Comparison of ENCODE assay signal across 11 cellular contexts in the genomic region with DNA sequence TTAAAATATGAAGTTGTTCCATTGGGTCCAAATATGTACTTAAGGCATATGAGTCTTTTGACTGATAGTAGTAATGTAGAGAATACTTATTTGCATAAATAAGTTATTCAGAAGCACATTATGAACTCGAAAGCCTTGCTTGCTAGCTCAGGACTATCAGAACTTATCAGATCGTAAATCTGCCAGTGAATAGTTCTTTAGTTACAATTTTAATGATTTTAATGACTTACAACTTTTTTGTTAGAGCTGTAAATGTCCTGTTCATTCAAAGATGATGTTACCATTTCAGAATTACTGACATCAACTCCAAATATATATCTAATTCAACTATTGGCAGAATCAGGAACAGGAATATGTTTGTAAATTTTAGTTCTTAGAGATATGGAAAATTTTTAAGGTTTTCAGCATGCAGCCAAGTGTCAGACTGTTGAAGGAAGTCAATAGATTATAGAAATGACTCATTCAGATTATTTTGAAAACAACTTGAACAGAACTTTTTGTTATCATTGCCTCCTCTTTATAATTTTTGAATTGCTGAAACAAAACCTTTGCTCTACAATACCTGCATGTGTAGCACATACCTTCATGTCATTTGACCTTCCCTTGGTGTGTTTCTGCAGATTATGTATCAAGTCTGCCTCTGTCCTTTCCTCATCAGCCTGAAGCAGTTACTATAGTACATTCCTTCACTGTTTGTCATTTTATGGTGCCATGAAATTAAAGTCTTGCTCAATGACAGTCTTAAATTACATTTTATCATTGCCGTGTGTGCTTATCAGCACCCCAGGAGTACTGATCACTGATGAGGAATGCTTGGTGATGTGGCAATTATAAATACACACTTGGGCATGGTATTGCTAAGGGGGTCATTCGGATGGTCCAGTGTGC. TPM values are rescaled to one million over a fixed set of nuclear protein-coding genes. Genes with fewer than 3 reads are reported as not detected.
A peak's percentile ranks its signal among the peaks of the same experiment; 100 is the strongest.
DNase-seq lines count a peak whose midpoint lies in the region; ATAC-seq and TF ChIP-seq lines count a peak whose summit lies in the region.
"Had no signal": no experiment of that assay in that cellular context is flagged by ENCODE, and none has a peak within 500 bp of the region (broad histone marks: within the 10 kb centered on the region; RNA-seq: fewer than 3 reads in every experiment).

No MANE protein-coding gene starts in this region.

- no peaks in the 10 kb centered on the region for H3K27me3 ChIP-seq in right atrium auricular region
- H3K27me3 ChIP-seq: neural progenitor cell had no signal

- H3K36me3 ChIP-seq in right atrium auricular region = peaks cover 10% of the 10 kb centered on the region

- H3K9me3 Mint-ChIP-seq in WTC11 = no peaks in the 10 kb centered on the region

- ATAC-seq in Right ventricle myocardium superior (ENCODE audit: poor library complexity) (peak; percentile 71), WTC11 (no peak), left cardiac atrium (peak; percentile 44 to 85)

- intact Hi-C loops in Right ventricle myocardium superior (cut with DNase I) = no loop called here
- intact Hi-C loops in left cardiac atrium (cut with DNase I) = no loop called here
- intact Hi-C loops in posterior vena cava (cut with DNase I) = no loop called here

- POLR2A ChIA-PET in WTC11 (lab: Charles Lee) = no interaction called here

- in situ Hi-C loops in ACHN (cut with HindIII; ENCODE audit: low pct_ligation_motif_present, low pct_unique_long_range_greater_than_20kb, low sequenced_read_pairs) = no loop called here

- peak overlapping the region; percentile 38; the same call in 1 of the 2 replicates for H3K27ac Mint-ChIP-seq in WTC11
- H3K27ac Mint-ChIP-seq: neural progenitor cell had no signal

- no peak overlapping the region for H3K27ac ChIP-seq in right atrium auricular region
- H3K27ac ChIP-seq: C4-2B, neural progenitor cell had no signal

- H3K4me3 Mint-ChIP-seq in WTC11 = no peak overlapping the region
- H3K4me3 Mint-ChIP-seq: neural progenitor cell had no signal

- no peaks in the 10 kb centered on the region for H3K9me3 ChIP-seq in right atrium auricular region

- no peak overlapping the region for H3K4me3 ChIP-seq in right atrium auricular region
- H3K4me3 ChIP-seq: neural progenitor cell had no signal

- DNase-seq in Right ventricle myocardium superior (no peak), right atrium auricular region (ENCODE audit: low spot score) (no peak), WTC11 (ENCODE audit: low spot score) (no peak), left cardiac atrium (no peak), posterior vena cava (ENCODE audit: low spot score) (no peak), amniotic stem cell (lab: John Stamatoyannopoulos, UW) (no peak), ACHN (no peak)
- DNase-seq in activated CD4-positive, alpha-beta T cell treated with anti-CD3 and anti-CD28 coated beads, Interleukin-2, amount 50 U/mL, for 4 hours = no peak
- DNase-seq: NCI-H510A had no signal

- H3K27me3 Mint-ChIP-seq in WTC11 (ENCODE audit: low read depth) = no peaks in the 10 kb centered on the region

- H3K4me1 ChIP-seq in right atrium auricular region = peaks cover 0 to 10% of the 10 kb centered on the region in 2 donors

- peaks cover 59% of the 10 kb centered on the region for H3K4me1 Mint-ChIP-seq in WTC11

- TF ChIP-seq CTCF in right atrium auricular region (IDR thresholded peaks at IDR 0.05) (no peak), WTC11 (IDR thresholded peaks at IDR 0.05) (no peak)

- H3K36me3 Mint-ChIP-seq in WTC11 = peaks cover 19% of the 10 kb centered on the region

- CTCF ChIA-PET in WTC11 (lab: Charles Lee) = no interaction called here

TF ChIP-seq in WTC11, 78 proteins besides CTCF, POLR2A, EP300 and RAD21:
- TF ChIP-seq ZNF396 (CRISPR knock-in tag; IDR thresholded peaks at IDR 0.05; ENCODE audit: borderline replicate concordance) (no peak), NFYB (CRISPR knock-in tag; conservative IDR thresholded peaks at IDR 0.05; ENCODE audit: low read depth) (no peak), RORB (CRISPR knock-in tag; IDR thresholded peaks at IDR 0.05) (no peak), FOXP1 (CRISPR knock-in tag; IDR thresholded peaks at IDR 0.05; ENCODE audit: borderline replicate concordance) (no peak), NR1H2 (CRISPR knock-in tag; IDR thresholded peaks at IDR 0.05) (no peak), NR2C2 (CRISPR knock-in tag; IDR thresholded peaks at IDR 0.05) (no peak), CREB1 (CRISPR knock-in tag; IDR thresholded peaks at IDR 0.05) (no peak), JUN (CRISPR knock-in tag; IDR thresholded peaks at IDR 0.05) (no peak), NR3C1 (CRISPR knock-in tag; conservative IDR thresholded peaks at IDR 0.05; ENCODE audit: low read depth) (no peak), ETV6 (CRISPR knock-in tag; IDR thresholded peaks at IDR 0.05) (no peak)

RNA-seq across cellular contexts. Expression of a gene that starts 44.9 kb away (rescaled TPM):
- 5.1 TPM for total RNA-seq in Right ventricle myocardium superior
- 10 to 100 TPM in 1 of 2 donors, 1 to 10 TPM in 1; 9.0 to 10.9 TPM for total RNA-seq in right atrium auricular region
- total RNA-seq in WTC11 (2021) = 42.6 to 45.4 TPM (median 42.8 TPM) in 3 replicates
- total RNA-seq in left cardiac atrium = 10 to 100 TPM in 1 of 2 donors, 1 to 10 TPM in 1; 7.3 to 13.6 TPM
- 1 to 10 TPM; 5.6 to 8.6 TPM for total RNA-seq in posterior vena cava
